ENCODE assay signal across 8 cellular contexts in genomic region chr17:48542956-48543853, GRCh38. TPM values are rescaled to one million over a fixed set of nuclear protein-coding genes. Genes with fewer than 3 reads are reported as not detected.
DNase-seq lines count a peak whose midpoint lies in the region; TF ChIP-seq lines count a peak whose summit lies in the region.

No MANE protein-coding gene starts in this region.

- H3K4me1 Mint-ChIP-seq in activated naive CD8-positive, alpha-beta T cell treated with anti-CD3 and anti-CD28 coated beads for 36 hours: peaks cover 47% of the 10 kb centered on the region

- H3K4me3 ChIP-seq in HAP-1: peak overlapping the region; percentile 68
- peak overlapping the region; percentile 48 to 57 for H3K4me3 ChIP-seq in right atrium auricular region
- H3K4me3 ChIP-seq in skeletal muscle cell (ENCODE audit: low read depth, low read length): peak overlapping the region; percentile 63

- H3K9me3 Mint-ChIP-seq in activated naive CD8-positive, alpha-beta T cell treated with anti-CD3 and anti-CD28 coated beads for 36 hours: no peaks in the 10 kb centered on the region

- no peaks in the 10 kb centered on the region for H3K27me3 ChIP-seq in HAP-1 (ENCODE audit: low read depth)
- peaks cover 3 to 10% of the 10 kb centered on the region in 2 donors for H3K27me3 ChIP-seq in right atrium auricular region

- DNase-seq in Daoy (ENCODE audit: low read depth) (peak; percentile 59), HAP-1 (ENCODE audit: low spot score in 2 of 2) (peak; percentile 26 to 64), SHP77 (lab: John Stamatoyannopoulos, UW) (peak; percentile 51 to 61), right atrium auricular region (ENCODE audit: low spot score) (no peak), skeletal muscle cell (ENCODE audit: low read depth) (no peak), D341Med (ENCODE audit: low spot score) (no peak), NCI-H2081 treated with DMSO at 0.1 percent for 48 hours (lab: John Stamatoyannopoulos, UW) (no peak)
- DNase-seq in activated naive CD8-positive, alpha-beta T cell treated with anti-CD3 and anti-CD28 coated beads for 36 hours: peak; percentile 73

- H3K4me1 ChIP-seq in HAP-1: peaks cover 39% of the 10 kb centered on the region
- peaks cover 0 to 30% of the 10 kb centered on the region in 2 donors for H3K4me1 ChIP-seq in right atrium auricular region

- peaks cover 10% of the 10 kb centered on the region for H3K36me3 Mint-ChIP-seq in activated naive CD8-positive, alpha-beta T cell treated with anti-CD3 and anti-CD28 coated beads for 36 hours

- in situ Hi-C loops in HAP-1 (cut with MboI; ENCODE audit: low sequenced_read_pairs): loop anchor here (5.0 kb wide), 1 partner anchor 34 kb away; the partner anchor contains the start of gene HOXB4

- peak overlapping the region; percentile 83 to 90 for H3K27ac ChIP-seq in right atrium auricular region

- H3K4me3 Mint-ChIP-seq in activated naive CD8-positive, alpha-beta T cell treated with anti-CD3 and anti-CD28 coated beads for 36 hours: peak overlapping the region; percentile 92

- H3K9me3 ChIP-seq in HAP-1: no peaks in the 10 kb centered on the region
- H3K9me3 ChIP-seq in right atrium auricular region: no peaks in the 10 kb centered on the region

- H3K27ac Mint-ChIP-seq in activated naive CD8-positive, alpha-beta T cell treated with anti-CD3 and anti-CD28 coated beads for 36 hours: peak overlapping the region; percentile 89

- no peak for TF ChIP-seq CTCF in right atrium auricular region (IDR thresholded peaks at IDR 0.05)

- H3K27me3 Mint-ChIP-seq in activated naive CD8-positive, alpha-beta T cell treated with anti-CD3 and anti-CD28 coated beads for 36 hours: peaks cover 17% of the 10 kb centered on the region

- peaks cover 15% of the 10 kb centered on the region for H3K36me3 ChIP-seq in HAP-1 (replicated peaks)
- H3K36me3 ChIP-seq in right atrium auricular region: no peaks in the 10 kb centered on the region

RNA-seq across cellular contexts. Expression of gene HOXB2, which starts 1.7 kb away (rescaled TPM):
- total RNA-seq in Daoy (2014; rRNA removed; shearing (Covaris generic)): 1.3 and 15.9 TPM in 2 replicates
- 1 to 10 TPM; 7.4 to 7.7 TPM for total RNA-seq in activated naive CD8-positive, alpha-beta T cell treated with anti-CD3 and anti-CD28 coated beads for 36 hours
- total RNA-seq in right atrium auricular region: 1 to 10 TPM; 4.8 to 5.5 TPM

RNA-seq across cellular contexts. Expression of gene HOXB1, which starts 12.4 kb away (rescaled TPM):
- total RNA-seq in Daoy (2014; rRNA removed; shearing (Covaris generic)): not detected in 2 replicates
- total RNA-seq in activated naive CD8-positive, alpha-beta T cell treated with anti-CD3 and anti-CD28 coated beads for 36 hours: not detected
- not detected for total RNA-seq in right atrium auricular region

RNA-seq across cellular contexts. Expression of gene HOXB4, which starts 34.9 kb away (rescaled TPM):
- total RNA-seq in Daoy (2014; rRNA removed; shearing (Covaris generic)): 0.68 and 2.5 TPM in 2 replicates
- total RNA-seq in activated naive CD8-positive, alpha-beta T cell treated with anti-CD3 and anti-CD28 coated beads for 36 hours: 1 to 10 TPM; 1.3 to 1.9 TPM
- 1 to 10 TPM in 1 of 2 donors, under 1 TPM in 1; 0.52 to 1.0 TPM for total RNA-seq in right atrium auricular region

RNA-seq across cellular contexts. Expression of gene HOXB3, which starts 46.8 kb away (rescaled TPM):
- total RNA-seq in Daoy (2014; rRNA removed; shearing (Covaris generic)): 1.3 and 3.1 TPM in 2 replicates
- total RNA-seq in activated naive CD8-positive, alpha-beta T cell treated with anti-CD3 and anti-CD28 coated beads for 36 hours: 1 to 10 TPM; 1.4 to 2.0 TPM
- 1 to 10 TPM in 1 of 2 donors, under 1 TPM in 1; 0.82 to 1.2 TPM for total RNA-seq in right atrium auricular region

RNA-seq across cellular contexts. Expression of gene HOXB5, which starts 50.4 kb away (rescaled TPM):
- 0.06 TPM in 1 of 2 replicates, not detected in the other for total RNA-seq in Daoy (2014; rRNA removed; shearing (Covaris generic))
- total RNA-seq in activated naive CD8-positive, alpha-beta T cell treated with anti-CD3 and anti-CD28 coated beads for 36 hours: not detected
- not detected for total RNA-seq in right atrium auricular region

Comparison
In these comparisons a context has a peak if more than half of its experiments do, and no peak if none do; other contexts are left out.
1. DNase-seq: peak in Daoy (single experiment), HAP-1 (2 of 2), SHP77 (2 of 2) and activated naive CD8-positive, alpha-beta T cell treated with anti-CD3 and anti-CD28 coated beads for 36 hours (single experiment); none in right atrium auricular region (single experiment), skeletal muscle cell (single experiment), D341Med (single experiment) and NCI-H2081 treated with DMSO at 0.1 percent for 48 hours (single experiment).
2. Peak in every context shown above with its lines, with median percentiles within 50 percentile points of each other: H3K4me3 ChIP-seq.